ENCODE assay signal across 8 cellular contexts in the genomic region with DNA sequence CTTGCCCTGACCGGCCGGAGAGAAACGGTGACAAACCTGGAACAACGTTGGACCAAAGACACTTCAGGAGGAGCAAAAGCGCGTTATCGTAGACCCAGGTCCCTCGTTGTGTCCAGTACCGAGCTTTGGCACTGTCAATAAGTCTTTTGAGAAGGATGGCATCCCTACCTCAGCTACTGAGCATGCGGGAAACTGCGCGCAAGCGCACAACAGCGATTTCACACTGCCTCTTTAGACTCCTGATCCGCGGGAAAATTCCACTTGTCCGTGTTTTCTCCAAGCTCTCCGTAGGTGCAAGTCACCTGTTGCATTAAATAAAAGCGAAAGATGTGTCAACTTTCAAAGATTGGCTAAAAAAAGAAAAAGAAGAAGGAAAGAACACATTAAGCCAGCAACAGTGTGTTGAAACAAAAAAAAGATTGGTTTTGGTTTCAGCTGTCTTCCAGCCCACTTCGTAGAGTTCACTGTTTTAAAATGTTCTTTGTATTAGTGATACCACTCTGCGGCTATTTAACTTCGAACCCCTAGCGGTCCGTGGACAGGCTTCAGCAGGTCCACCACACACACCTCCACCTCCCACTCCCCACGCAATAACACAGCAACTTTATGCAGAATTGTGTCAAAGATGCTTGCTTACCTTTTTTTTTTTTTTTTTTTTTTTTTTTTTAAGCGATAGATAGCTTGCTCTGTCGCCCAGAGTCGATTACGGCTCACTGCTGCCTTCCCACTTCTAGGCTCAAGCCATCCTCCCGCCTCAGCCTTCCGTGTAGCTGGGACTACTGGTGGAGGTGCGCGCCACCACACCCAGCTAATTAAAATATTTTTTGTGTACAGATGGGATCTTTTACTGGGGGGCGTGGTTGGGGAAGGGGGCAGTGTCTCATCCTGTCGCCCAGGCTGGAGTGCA. TPM values are rescaled to one million over a fixed set of nuclear protein-coding genes. Genes with fewer than 3 reads are reported as not detected.
A peak's percentile ranks its signal among the peaks of the same experiment; 100 is the strongest.
DNase-seq lines count a peak whose midpoint lies in the region; ATAC-seq and TF ChIP-seq lines count a peak whose summit lies in the region.

A gene with protein sequence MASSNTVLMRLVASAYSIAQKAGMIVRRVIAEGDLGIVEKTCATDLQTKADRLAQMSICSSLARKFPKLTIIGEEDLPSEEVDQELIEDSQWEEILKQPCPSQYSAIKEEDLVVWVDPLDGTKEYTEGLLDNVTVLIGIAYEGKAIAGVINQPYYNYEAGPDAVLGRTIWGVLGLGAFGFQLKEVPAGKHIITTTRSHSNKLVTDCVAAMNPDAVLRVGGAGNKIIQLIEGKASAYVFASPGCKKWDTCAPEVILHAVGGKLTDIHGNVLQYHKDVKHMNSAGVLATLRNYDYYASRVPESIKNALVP (minus strand): TSS at position 139 of the 907 bp plus-strand sequence. CDS start 9,942 bp downstream, outside the sequence.

- peaks cover 8% of the 10 kb centered on the region for H3K4me1 Mint-ChIP-seq in T-helper 1 cell treated with Interleukin-12 subunit alpha and Interleukin-12 subunit beta and Interleukin-4 antibody, amounts not matched to agents 30 μg/mL and 1 μg/mL, for 36 hours (ENCODE audit: low read depth)

- TF ChIP-seq CTCF in GM13977 (IDR thresholded peaks at IDR 0.05; ENCODE audit: extremely low read depth, insufficient read depth, missing control alignments) (no peak), left ventricle myocardium inferior (IDR thresholded peaks at IDR 0.05; ENCODE audit: borderline replicate concordance) (no peak), prostate gland (IDR thresholded peaks at IDR 0.05) (peak in 1 of 4 experiments; percentile 8)

- H3K27ac Mint-ChIP-seq in T-helper 1 cell treated with Interleukin-12 subunit alpha and Interleukin-12 subunit beta and Interleukin-4 antibody, amounts not matched to agents 30 μg/mL and 1 μg/mL, for 36 hours = peak within 1 kb of the TSS; percentile 87

- H3K9me3 ChIP-seq in left ventricle myocardium inferior (replicated peaks) = no peaks in the 10 kb centered on the region
- H3K9me3 ChIP-seq in prostate gland = no peaks in the 10 kb centered on the region

- H3K27ac ChIP-seq in left ventricle myocardium inferior (replicated peaks) (peak within 1 kb of the TSS; percentile 73), prostate gland (peak within 1 kb of the TSS; percentile 71 to 73), urinary bladder (ENCODE audit: low read depth) (no peak within 1 kb of the TSS)

- 4% methylated on average over 35 of the region's 35 CpGs for WGBS in prostate gland
- 6% methylated on average over 35 of the region's 35 CpGs for WGBS in urinary bladder

- peak within 1 kb of the TSS; percentile 95 for H3K4me3 Mint-ChIP-seq in T-helper 1 cell treated with Interleukin-12 subunit alpha and Interleukin-12 subunit beta and Interleukin-4 antibody, amounts not matched to agents 30 μg/mL and 1 μg/mL, for 36 hours

- DNase-seq in GM13977 (ENCODE audit: low spot score) (peak; percentile 80), NCI-H1694 (lab: John Stamatoyannopoulos, UW) (peak; percentile 97), amniotic stem cell (lab: John Stamatoyannopoulos, UW) (peak; percentile 86), left ventricle myocardium inferior (peak; percentile 93), prostate gland (ENCODE audit: low spot score) (peak; percentile 93)

- TF ChIP-seq POLR2A in prostate gland (IDR thresholded peaks at IDR 0.05) = peak; percentile 74

- H3K9me3 Mint-ChIP-seq in T-helper 1 cell treated with Interleukin-12 subunit alpha and Interleukin-12 subunit beta and Interleukin-4 antibody, amounts not matched to agents 30 μg/mL and 1 μg/mL, for 36 hours = no peaks in the 10 kb centered on the region

- H3K4me1 ChIP-seq in left ventricle myocardium inferior (peaks cover 34% of the 10 kb centered on the region), prostate gland (replicated peaks) (no peaks in the 10 kb centered on the region), urinary bladder (ENCODE audit: insufficient read depth) (no peaks in the 10 kb centered on the region)

- H3K36me3 Mint-ChIP-seq in T-helper 1 cell treated with Interleukin-12 subunit alpha and Interleukin-12 subunit beta and Interleukin-4 antibody, amounts not matched to agents 30 μg/mL and 1 μg/mL, for 36 hours (ENCODE audit: low read depth) = peaks cover 1% of the 10 kb centered on the region

- H3K36me3 ChIP-seq in left ventricle myocardium inferior (no peaks in the 10 kb centered on the region), prostate gland (no peaks in the 10 kb centered on the region), urinary bladder (ENCODE audit: insufficient read depth) (no peaks in the 10 kb centered on the region)

- H3K27me3 ChIP-seq in left ventricle myocardium inferior (ENCODE audit: low read depth) = no peaks in the 10 kb centered on the region
- no peaks in the 10 kb centered on the region for H3K27me3 ChIP-seq in prostate gland (replicated peaks; ENCODE audit: insufficient read depth)

- peak; percentile 50 for ATAC-seq in HG02884 (IDR thresholded peaks at IDR 0.05; ENCODE audit: unreplicated experiment)

- intact Hi-C loops in left ventricle myocardium inferior (cut with micrococcal nuclease) = no loop called here
- intact Hi-C loops in prostate gland (cut with DNase I) = no loop called here

- H3K27me3 Mint-ChIP-seq in T-helper 1 cell treated with Interleukin-12 subunit alpha and Interleukin-12 subunit beta and Interleukin-4 antibody, amounts not matched to agents 30 μg/mL and 1 μg/mL, for 36 hours (ENCODE audit: low read depth) = no peaks in the 10 kb centered on the region

- in situ Hi-C loops in GM13977 (cut with MboI; ENCODE audit: low pct_unique_long_range_greater_than_20kb, low sequenced_read_pairs, unreplicated experiment) = no loop called here

- H3K4me3 ChIP-seq in left ventricle myocardium inferior = peak within 1 kb of the TSS; percentile 75
- H3K4me3 ChIP-seq in prostate gland = peak within 1 kb of the TSS; percentile 42 to 45
- peak within 1 kb of the TSS; percentile 73 for H3K4me3 ChIP-seq in urinary bladder (ENCODE audit: low read depth, low read length)

RNA-seq across cellular contexts. Expression of the gene that starts here (rescaled TPM):
- total RNA-seq in left ventricle myocardium inferior (19.7 TPM), prostate gland (10 to 100 TPM; 20.0 to 26.1 TPM), urinary bladder (24.3 TPM)
- 16.5 TPM for polyA plus RNA-seq in urinary bladder
